2 cellular contexts compared by ENCODE assay signal in the genomic region with DNA sequence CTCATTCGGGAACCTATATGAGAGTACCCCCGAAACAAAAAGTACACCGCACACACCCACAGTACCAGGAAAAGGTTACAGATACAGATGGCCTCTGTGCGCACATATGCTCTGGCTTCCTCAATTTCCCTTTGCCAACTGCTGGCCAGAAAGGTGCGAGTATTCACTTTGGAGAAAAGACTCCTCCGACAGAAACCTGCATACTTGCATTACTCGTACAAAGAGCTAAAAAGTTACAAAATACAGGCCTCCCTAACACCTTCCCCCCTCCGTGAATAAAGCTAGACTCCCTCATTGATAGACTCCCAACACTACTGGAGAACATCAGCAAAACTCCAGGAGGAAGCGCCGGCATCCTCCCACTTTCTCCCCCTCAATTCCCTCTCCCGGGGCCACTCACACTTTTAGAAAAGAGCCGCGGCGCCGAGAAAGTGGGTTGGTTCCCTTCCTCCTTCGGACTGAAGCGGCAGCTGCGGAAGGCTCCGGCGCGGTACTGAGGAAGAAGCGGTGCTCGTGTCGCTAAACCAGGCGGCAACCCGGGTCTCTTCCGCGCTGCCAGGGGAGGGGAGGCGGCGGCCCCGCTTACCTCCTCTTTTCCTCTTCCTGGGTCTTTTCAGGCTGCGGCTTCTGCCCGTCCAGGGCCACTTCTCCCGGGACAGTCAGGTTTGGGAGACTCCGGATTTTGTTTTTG.
TF ChIP-seq lines count a peak whose summit lies in the region.

No MANE protein-coding gene starts in this region.

TF ChIP-seq in IMR-90, 13 proteins besides CTCF, POLR2A, EP300 and RAD21 (continued from another document):
- no peak for TF ChIP-seq MXI1 (IDR thresholded peaks at IDR 0.05; ENCODE audit: borderline replicate concordance, low read depth, low read length)
- TF ChIP-seq CHD1 (IDR thresholded peaks at IDR 0.05; ENCODE audit: low read depth, low read length), result no peak
- TF ChIP-seq CEBPB (IDR thresholded peaks at IDR 0.05; ENCODE audit: low read depth, low read length), result no peak
- TF ChIP-seq MAZ (IDR thresholded peaks at IDR 0.05; ENCODE audit: borderline replicate concordance, low read depth, low read length), result no peak
- TF ChIP-seq BHLHE40 (IDR thresholded peaks at IDR 0.05; ENCODE audit: low read depth, low read length), result no peak
- no peak for TF ChIP-seq MAFK (IDR thresholded peaks at IDR 0.05; ENCODE audit: low read depth, low read length)

TF ChIP-seq in WTC11, 78 proteins besides CTCF, POLR2A, EP300 and RAD21 (continued from another document):
- no peak for TF ChIP-seq FOXP1 (CRISPR knock-in tag; IDR thresholded peaks at IDR 0.05; ENCODE audit: borderline replicate concordance)
- TF ChIP-seq, protein P1, sequence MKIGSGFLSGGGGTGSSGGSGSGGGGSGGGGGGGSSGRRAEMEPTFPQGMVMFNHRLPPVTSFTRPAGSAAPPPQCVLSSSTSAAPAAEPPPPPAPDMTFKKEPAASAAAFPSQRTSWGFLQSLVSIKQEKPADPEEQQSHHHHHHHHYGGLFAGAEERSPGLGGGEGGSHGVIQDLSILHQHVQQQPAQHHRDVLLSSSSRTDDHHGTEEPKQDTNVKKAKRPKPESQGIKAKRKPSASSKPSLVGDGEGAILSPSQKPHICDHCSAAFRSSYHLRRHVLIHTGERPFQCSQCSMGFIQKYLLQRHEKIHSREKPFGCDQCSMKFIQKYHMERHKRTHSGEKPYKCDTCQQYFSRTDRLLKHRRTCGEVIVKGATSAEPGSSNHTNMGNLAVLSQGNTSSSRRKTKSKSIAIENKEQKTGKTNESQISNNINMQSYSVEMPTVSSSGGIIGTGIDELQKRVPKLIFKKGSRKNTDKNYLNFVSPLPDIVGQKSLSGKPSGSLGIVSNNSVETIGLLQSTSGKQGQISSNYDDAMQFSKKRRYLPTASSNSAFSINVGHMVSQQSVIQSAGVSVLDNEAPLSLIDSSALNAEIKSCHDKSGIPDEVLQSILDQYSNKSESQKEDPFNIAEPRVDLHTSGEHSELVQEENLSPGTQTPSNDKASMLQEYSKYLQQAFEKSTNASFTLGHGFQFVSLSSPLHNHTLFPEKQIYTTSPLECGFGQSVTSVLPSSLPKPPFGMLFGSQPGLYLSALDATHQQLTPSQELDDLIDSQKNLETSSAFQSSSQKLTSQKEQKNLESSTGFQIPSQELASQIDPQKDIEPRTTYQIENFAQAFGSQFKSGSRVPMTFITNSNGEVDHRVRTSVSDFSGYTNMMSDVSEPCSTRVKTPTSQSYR (CRISPR knock-in tag; IDR thresholded peaks at IDR 0.05), result no peak
- no peak for TF ChIP-seq ZNF671 (CRISPR knock-in tag; IDR thresholded peaks at IDR 0.05)
- TF ChIP-seq, protein P2, sequence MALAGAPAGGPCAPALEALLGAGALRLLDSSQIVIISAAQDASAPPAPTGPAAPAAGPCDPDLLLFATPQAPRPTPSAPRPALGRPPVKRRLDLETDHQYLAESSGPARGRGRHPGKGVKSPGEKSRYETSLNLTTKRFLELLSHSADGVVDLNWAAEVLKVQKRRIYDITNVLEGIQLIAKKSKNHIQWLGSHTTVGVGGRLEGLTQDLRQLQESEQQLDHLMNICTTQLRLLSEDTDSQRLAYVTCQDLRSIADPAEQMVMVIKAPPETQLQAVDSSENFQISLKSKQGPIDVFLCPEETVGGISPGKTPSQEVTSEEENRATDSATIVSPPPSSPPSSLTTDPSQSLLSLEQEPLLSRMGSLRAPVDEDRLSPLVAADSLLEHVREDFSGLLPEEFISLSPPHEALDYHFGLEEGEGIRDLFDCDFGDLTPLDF (CRISPR knock-in tag; IDR thresholded peaks at IDR 0.05), result no peak
- TF ChIP-seq RELA (CRISPR knock-in tag; IDR thresholded peaks at IDR 0.05; ENCODE audit: borderline replicate concordance), result no peak
- no peak for TF ChIP-seq CREM (CRISPR knock-in tag; IDR thresholded peaks at IDR 0.05)
- TF ChIP-seq, protein P3, sequence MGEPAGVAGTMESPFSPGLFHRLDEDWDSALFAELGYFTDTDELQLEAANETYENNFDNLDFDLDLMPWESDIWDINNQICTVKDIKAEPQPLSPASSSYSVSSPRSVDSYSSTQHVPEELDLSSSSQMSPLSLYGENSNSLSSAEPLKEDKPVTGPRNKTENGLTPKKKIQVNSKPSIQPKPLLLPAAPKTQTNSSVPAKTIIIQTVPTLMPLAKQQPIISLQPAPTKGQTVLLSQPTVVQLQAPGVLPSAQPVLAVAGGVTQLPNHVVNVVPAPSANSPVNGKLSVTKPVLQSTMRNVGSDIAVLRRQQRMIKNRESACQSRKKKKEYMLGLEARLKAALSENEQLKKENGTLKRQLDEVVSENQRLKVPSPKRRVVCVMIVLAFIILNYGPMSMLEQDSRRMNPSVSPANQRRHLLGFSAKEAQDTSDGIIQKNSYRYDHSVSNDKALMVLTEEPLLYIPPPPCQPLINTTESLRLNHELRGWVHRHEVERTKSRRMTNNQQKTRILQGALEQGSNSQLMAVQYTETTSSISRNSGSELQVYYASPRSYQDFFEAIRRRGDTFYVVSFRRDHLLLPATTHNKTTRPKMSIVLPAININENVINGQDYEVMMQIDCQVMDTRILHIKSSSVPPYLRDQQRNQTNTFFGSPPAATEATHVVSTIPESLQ (CRISPR knock-in tag; IDR thresholded peaks at IDR 0.05), result no peak
- TF ChIP-seq, protein P4, sequence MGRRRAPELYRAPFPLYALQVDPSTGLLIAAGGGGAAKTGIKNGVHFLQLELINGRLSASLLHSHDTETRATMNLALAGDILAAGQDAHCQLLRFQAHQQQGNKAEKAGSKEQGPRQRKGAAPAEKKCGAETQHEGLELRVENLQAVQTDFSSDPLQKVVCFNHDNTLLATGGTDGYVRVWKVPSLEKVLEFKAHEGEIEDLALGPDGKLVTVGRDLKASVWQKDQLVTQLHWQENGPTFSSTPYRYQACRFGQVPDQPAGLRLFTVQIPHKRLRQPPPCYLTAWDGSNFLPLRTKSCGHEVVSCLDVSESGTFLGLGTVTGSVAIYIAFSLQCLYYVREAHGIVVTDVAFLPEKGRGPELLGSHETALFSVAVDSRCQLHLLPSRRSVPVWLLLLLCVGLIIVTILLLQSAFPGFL (CRISPR knock-in tag; IDR thresholded peaks at IDR 0.05; ENCODE audit: borderline replicate concordance), result no peak
- TF ChIP-seq, protein P5, sequence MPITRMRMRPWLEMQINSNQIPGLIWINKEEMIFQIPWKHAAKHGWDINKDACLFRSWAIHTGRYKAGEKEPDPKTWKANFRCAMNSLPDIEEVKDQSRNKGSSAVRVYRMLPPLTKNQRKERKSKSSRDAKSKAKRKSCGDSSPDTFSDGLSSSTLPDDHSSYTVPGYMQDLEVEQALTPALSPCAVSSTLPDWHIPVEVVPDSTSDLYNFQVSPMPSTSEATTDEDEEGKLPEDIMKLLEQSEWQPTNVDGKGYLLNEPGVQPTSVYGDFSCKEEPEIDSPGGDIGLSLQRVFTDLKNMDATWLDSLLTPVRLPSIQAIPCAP (CRISPR knock-in tag; IDR thresholded peaks at IDR 0.05), result no peak
- TF ChIP-seq ZNF396 (CRISPR knock-in tag; IDR thresholded peaks at IDR 0.05; ENCODE audit: borderline replicate concordance), result no peak
- no peak for TF ChIP-seq ZNF423 (CRISPR knock-in tag; IDR thresholded peaks at IDR 0.05)
- no peak for TF ChIP-seq TEAD1 (CRISPR knock-in tag; IDR thresholded peaks at IDR 0.05)
- TF ChIP-seq, protein P6, sequence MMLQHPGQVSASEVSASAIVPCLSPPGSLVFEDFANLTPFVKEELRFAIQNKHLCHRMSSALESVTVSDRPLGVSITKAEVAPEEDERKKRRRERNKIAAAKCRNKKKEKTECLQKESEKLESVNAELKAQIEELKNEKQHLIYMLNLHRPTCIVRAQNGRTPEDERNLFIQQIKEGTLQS (CRISPR knock-in tag; conservative IDR thresholded peaks at IDR 0.05), result no peak
- TF ChIP-seq ELF4 (CRISPR knock-in tag; IDR thresholded peaks at IDR 0.05; ENCODE audit: low read depth), result no peak
- no peak for TF ChIP-seq NFE2L1 (CRISPR knock-in tag; IDR thresholded peaks at IDR 0.05)
